Comparison of ENCODE assay signal across 8 cellular contexts in the genomic region with DNA sequence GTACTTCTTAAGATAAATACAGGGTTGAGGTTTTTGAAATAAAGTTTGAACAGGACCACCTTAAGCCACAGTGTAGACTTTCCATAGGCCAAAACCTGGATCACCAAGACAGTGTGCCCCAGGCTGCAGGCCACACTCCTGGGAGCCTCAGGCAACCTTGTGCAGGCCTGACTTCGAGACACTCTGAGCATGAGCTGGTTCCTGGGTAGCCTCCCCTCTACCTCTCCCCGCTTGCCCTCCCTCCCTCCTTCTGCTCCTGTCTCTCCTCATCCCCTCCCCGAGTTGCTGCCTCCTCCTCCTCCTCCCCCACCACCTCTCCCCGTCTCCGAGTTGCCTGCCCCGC. TPM values are rescaled to one million over a fixed set of nuclear protein-coding genes. Genes with fewer than 3 reads are reported as not detected.
DNase-seq lines count a peak whose midpoint lies in the region; TF ChIP-seq lines count a peak whose summit lies in the region.

No MANE protein-coding gene starts in this region.

- POLR2A ChIA-PET in AG04450 (lab: Yijun Ruan, JAX): no interaction called here

- H3K9ac ChIP-seq in stomach smooth muscle (ENCODE audit: low read length in 2 of 2): peak overlapping the region in 1 of 2 donors; percentile 1

- no peaks in the 10 kb centered on the region for H3K36me3 ChIP-seq in HAP-1 (replicated peaks)
- no peaks in the 10 kb centered on the region for H3K36me3 ChIP-seq in WERI-Rb-1
- H3K36me3 ChIP-seq in iPS DF 6.9 (ENCODE audit: control insufficient read depth, insufficient read depth, low read length): no peaks in the 10 kb centered on the region
- no peaks in the 10 kb centered on the region for H3K36me3 ChIP-seq in stomach smooth muscle (ENCODE audit: control insufficient read depth in 2 of 2, insufficient read depth in 2 of 2, low read length in 2 of 2)

- no peaks in the 10 kb centered on the region; the same call in 1 of the 2 replicates for H3K9me3 ChIP-seq in AG04450 (ENCODE audit: control insufficient read depth, insufficient read depth, low read length)
- no peaks in the 10 kb centered on the region; the same call in none of the 2 replicates for H3K9me3 ChIP-seq in HAP-1
- H3K9me3 ChIP-seq in WERI-Rb-1 (ENCODE audit: severe bottlenecking): no peaks in the 10 kb centered on the region
- no peaks in the 10 kb centered on the region for H3K9me3 ChIP-seq in iPS DF 6.9 (ENCODE audit: control insufficient read depth, insufficient read depth, low read length)
- H3K9me3 ChIP-seq in stomach smooth muscle (ENCODE audit: control insufficient read depth in 2 of 2, low read length in 2 of 2): no peaks in the 10 kb centered on the region

- CTCF ChIA-PET in AG04450 (lab: Charles Lee): no interaction called here

- in situ Hi-C loops in HAP-1 (cut with MboI; ENCODE audit: low sequenced_read_pairs): no loop called here

- H3K4me3 ChIP-seq in AG04450 (ENCODE audit: low read depth, low read length) (peak overlapping the region; percentile 7; the same call in 1 of the 2 replicates), HAP-1 (0 out of 2 replicates have a peak overlapping the region, but pooled peaks have one; percentile 7), WERI-Rb-1 (ENCODE audit: low read depth, low read length) (peak overlapping the region; percentile 27), iPS DF 6.9 (ENCODE audit: low read length) (peak overlapping the region; percentile 71; the same call in 1 of the 2 replicates), stomach smooth muscle (ENCODE audit: low read length in 2 of 2) (peak overlapping the region in 1 of 2 donors; percentile 65)

- DNase-seq in AG04450 (ENCODE audit: low read depth, low spot score) (no peak), HAP-1 (ENCODE audit: low spot score in 2 of 2) (no peak), WERI-Rb-1 (no peak), iPS DF 6.9 (ENCODE audit: low read depth, low spot score) (no peak), MV-4-11 (lab: John Stamatoyannopoulos, UW) (no peak), NCI-H226 (no peak)
- DNase-seq in stimulated activated CD4-positive, alpha-beta T cell treated with anti-CD3 and anti-CD28 coated beads, Interleukin-2, amount 100 ng/mL, for 24 hours: no peak

- TF ChIP-seq CTCF in AG04450 (IDR thresholded peaks at IDR 0.05; ENCODE audit: low read depth, low read length): no peak
- no peak for TF ChIP-seq CTCF in WERI-Rb-1 (IDR thresholded peaks at IDR 0.05; ENCODE audit: low read depth, low read length)

- no peaks in the 10 kb centered on the region for H3K27me3 ChIP-seq in AG04450 (ENCODE audit: control insufficient read depth, insufficient read depth, low read length)
- no peaks in the 10 kb centered on the region for H3K27me3 ChIP-seq in HAP-1 (ENCODE audit: low read depth)
- H3K27me3 ChIP-seq in WERI-Rb-1 (ENCODE audit: insufficient read depth, low read depth, severe bottlenecking): no peaks in the 10 kb centered on the region
- H3K27me3 ChIP-seq in iPS DF 6.9 (ENCODE audit: control insufficient read depth, insufficient read depth, low read length): no peaks in the 10 kb centered on the region
- no peaks in the 10 kb centered on the region for H3K27me3 ChIP-seq in stomach smooth muscle (ENCODE audit: control insufficient read depth in 1 of 2, insufficient read depth in 2 of 2, low read length in 2 of 2)

- H3K27ac ChIP-seq in AG04450 (ENCODE audit: low read depth, low read length) (no peak overlapping the region), WERI-Rb-1 (peak overlapping the region; percentile 54), iPS DF 6.9 (ENCODE audit: low read length) (no peak overlapping the region), stomach smooth muscle (ENCODE audit: low read length) (peak overlapping the region; percentile 11)

- WGBS in iPS DF 6.9 (ENCODE audit: insufficient coverage, insufficient read length): no CpG with 5 or more reads among the region's 6 CpGs

- H3K4me1 ChIP-seq in HAP-1 (peaks cover 21% of the 10 kb centered on the region), iPS DF 6.9 (ENCODE audit: control insufficient read depth, insufficient read depth, low read length) (0 out of 2 replicates have a peak, but pooled peaks cover 1% of the 10 kb centered on the region), stomach smooth muscle (ENCODE audit: control insufficient read depth, insufficient read depth, low read length) (peaks cover 16% of the 10 kb centered on the region)

RNA-seq across cellular contexts. Expression of gene PROC, which starts 10.6 kb away (rescaled TPM):
- not detected in 2 replicates for polyA plus RNA-seq in AG04450 (2011; rRNA removed)
- polyA minus RNA-seq in AG04450 (2011; rRNA and poly(A)+ RNA removed): not detected in 2 replicates

RNA-seq across cellular contexts. Expression of gene MAP3K2, which starts 19.9 kb away (rescaled TPM):
- 14.9 and 15.5 TPM in 2 replicates for polyA plus RNA-seq in AG04450 (2011; rRNA removed)
- polyA minus RNA-seq in AG04450 (2011; rRNA and poly(A)+ RNA removed): 26.8 and 36.7 TPM in 2 replicates

Comparison
In these comparisons a context has a peak if more than half of its experiments do, and no peak if none do; other contexts are left out.
1. H3K27ac ChIP-seq: peak in WERI-Rb-1 (single experiment) and stomach smooth muscle (single experiment); none in AG04450 (single experiment) and iPS DF 6.9 (single experiment).